9 cellular contexts compared by ENCODE assay signal in the genomic region with DNA sequence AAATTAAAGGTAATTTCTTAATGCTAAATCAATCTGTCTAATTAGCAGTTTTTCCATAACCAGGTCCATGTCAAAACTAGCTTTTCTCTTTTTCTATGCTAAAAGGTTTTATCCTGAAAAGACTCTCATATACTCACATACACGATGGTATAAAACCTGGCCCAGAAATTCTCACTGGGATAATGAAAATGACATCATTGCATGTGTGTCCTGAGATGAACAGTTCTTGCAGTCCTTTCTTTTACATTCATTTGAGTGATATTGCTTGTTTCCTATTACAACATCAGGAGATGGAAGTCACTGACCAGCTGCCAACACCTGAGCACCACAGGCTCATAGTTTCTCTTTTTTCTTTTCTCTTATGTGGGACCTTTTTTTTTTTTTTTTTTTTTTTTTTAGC. TPM values are rescaled to one million over a fixed set of nuclear protein-coding genes. Genes with fewer than 3 reads are reported as not detected.
"Had no signal": no experiment of that assay in that cellular context is flagged by ENCODE, and none has a peak within 500 bp of the region (broad histone marks: within the 10 kb centered on the region; RNA-seq: fewer than 3 reads in every experiment).

No MANE protein-coding gene starts in this region.

- H3K36me3 ChIP-seq: HAP-1 had no signal

- H3K36me3 Mint-ChIP-seq: IgD-negative memory B cell had no signal

- H3K4me3 ChIP-seq: GM23248, HAP-1 had no signal

- H3K27ac Mint-ChIP-seq: IgD-negative memory B cell had no signal

- H3K9me3 ChIP-seq: HAP-1 had no signal

- H3K9ac ChIP-seq: GM23248, KMS-11 had no signal

- DNase-seq: GM23248, GOT3, H7, KBM-7 had no signal

- H3K4me2 ChIP-seq: KMS-11 had no signal

- H3K27ac ChIP-seq: GM23248, KMS-11 had no signal

- H2AFZ ChIP-seq: GM23248 had no signal

- H3K4me1 ChIP-seq: HAP-1 had no signal

- ATAC-seq: HCT116 had no signal

- H3K4me3 Mint-ChIP-seq: IgD-negative memory B cell had no signal

- H3K9me3 Mint-ChIP-seq: IgD-negative memory B cell had no signal

RNA-seq across cellular contexts. Expression of a gene that starts 31.2 kb away (rescaled TPM):
- total RNA-seq: GM23248, H4, H7 had no signal
